In the genomic region with DNA sequence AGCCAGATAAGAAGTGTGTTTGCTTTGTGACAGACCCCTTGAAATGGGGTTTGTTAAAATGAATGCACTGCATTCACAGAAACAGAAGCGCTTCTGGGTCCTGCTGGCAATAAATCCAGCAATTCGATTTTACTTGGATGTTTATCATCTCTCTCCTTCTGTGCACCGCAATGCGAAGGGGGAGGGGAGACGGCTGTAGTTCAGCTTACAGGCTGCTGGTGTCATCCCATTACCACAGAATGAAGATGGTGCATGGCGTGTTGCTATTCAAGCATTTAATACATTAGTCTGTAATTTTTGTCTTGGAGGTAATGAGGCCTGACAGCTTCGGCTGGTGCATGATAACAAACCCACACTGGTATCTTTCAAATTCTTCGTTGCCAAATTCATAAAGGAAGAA, we compare ENCODE assay signal across 1 cellular context.
TF ChIP-seq lines count a peak whose summit lies in the region.

No MANE protein-coding gene starts in this region.

TF ChIP-seq in GM23338, 12 proteins besides CTCF, POLR2A, EP300 and RAD21 (continued from another document):
- TF ChIP-seq, protein P1, sequence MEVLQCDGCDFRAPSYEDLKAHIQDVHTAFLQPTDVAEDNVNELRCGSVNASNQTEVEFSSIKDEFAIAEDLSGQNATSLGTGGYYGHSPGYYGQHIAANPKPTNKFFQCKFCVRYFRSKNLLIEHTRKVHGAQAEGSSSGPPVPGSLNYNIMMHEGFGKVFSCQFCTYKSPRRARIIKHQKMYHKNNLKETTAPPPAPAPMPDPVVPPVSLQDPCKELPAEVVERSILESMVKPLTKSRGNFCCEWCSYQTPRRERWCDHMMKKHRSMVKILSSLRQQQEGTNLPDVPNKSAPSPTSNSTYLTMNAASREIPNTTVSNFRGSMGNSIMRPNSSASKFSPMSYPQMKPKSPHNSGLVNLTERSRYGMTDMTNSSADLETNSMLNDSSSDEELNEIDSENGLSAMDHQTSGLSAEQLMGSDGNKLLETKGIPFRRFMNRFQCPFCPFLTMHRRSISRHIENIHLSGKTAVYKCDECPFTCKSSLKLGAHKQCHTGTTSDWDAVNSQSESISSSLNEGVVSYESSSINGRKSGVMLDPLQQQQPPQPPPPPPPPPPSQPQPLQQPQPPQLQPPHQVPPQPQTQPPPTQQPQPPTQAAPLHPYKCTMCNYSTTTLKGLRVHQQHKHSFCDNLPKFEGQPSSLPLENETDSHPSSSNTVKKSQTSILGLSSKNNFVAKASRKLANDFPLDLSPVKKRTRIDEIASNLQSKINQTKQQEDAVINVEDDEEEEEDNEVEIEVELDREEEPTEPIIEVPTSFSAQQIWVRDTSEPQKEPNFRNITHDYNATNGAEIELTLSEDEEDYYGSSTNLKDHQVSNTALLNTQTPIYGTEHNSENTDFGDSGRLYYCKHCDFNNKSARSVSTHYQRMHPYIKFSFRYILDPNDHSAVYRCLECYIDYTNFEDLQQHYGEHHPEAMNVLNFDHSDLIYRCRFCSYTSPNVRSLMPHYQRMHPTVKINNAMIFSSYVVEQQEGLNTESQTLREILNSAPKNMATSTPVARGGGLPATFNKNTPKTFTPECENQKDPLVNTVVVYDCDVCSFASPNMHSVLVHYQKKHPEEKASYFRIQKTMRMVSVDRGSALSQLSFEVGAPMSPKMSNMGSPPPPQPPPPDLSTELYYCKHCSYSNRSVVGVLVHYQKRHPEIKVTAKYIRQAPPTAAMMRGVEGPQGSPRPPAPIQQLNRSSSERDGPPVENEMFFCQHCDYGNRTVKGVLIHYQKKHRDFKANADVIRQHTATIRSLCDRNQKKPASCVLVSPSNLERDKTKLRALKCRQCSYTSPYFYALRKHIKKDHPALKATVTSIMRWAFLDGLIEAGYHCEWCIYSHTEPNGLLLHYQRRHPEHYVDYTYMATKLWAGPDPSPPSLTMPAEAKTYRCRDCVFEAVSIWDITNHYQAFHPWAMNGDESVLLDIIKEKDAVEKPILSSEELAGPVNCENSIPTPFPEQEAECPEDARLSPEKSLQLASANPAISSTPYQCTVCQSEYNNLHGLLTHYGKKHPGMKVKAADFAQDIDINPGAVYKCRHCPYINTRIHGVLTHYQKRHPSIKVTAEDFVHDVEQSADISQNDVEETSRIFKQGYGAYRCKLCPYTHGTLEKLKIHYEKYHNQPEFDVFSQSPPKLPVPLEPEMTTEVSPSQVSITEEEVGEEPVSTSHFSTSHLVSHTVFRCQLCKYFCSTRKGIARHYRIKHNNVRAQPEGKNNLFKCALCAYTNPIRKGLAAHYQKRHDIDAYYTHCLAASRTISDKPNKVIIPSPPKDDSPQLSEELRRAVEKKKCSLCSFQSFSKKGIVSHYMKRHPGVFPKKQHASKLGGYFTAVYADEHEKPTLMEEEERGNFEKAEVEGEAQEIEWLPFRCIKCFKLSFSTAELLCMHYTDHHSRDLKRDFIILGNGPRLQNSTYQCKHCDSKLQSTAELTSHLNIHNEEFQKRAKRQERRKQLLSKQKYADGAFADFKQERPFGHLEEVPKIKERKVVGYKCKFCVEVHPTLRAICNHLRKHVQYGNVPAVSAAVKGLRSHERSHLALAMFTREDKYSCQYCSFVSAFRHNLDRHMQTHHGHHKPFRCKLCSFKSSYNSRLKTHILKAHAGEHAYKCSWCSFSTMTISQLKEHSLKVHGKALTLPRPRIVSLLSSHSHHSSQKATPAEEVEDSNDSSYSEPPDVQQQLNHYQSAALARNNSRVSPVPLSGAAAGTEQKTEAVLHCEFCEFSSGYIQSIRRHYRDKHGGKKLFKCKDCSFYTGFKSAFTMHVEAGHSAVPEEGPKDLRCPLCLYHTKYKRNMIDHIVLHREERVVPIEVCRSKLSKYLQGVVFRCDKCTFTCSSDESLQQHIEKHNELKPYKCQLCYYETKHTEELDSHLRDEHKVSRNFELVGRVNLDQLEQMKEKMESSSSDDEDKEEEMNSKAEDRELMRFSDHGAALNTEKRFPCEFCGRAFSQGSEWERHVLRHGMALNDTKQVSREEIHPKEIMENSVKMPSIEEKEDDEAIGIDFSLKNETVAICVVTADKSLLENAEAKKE (CRISPR knock-in tag; IDR thresholded peaks at IDR 0.05), result no peak
- no peak for TF ChIP-seq NANOG (IDR thresholded peaks at IDR 0.05; ENCODE audit: borderline replicate concordance)
- TF ChIP-seq, protein P2, sequence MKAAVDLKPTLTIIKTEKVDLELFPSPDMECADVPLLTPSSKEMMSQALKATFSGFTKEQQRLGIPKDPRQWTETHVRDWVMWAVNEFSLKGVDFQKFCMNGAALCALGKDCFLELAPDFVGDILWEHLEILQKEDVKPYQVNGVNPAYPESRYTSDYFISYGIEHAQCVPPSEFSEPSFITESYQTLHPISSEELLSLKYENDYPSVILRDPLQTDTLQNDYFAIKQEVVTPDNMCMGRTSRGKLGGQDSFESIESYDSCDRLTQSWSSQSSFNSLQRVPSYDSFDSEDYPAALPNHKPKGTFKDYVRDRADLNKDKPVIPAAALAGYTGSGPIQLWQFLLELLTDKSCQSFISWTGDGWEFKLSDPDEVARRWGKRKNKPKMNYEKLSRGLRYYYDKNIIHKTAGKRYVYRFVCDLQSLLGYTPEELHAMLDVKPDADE (IDR thresholded peaks at IDR 0.05), result no peak
